In the genomic region with DNA sequence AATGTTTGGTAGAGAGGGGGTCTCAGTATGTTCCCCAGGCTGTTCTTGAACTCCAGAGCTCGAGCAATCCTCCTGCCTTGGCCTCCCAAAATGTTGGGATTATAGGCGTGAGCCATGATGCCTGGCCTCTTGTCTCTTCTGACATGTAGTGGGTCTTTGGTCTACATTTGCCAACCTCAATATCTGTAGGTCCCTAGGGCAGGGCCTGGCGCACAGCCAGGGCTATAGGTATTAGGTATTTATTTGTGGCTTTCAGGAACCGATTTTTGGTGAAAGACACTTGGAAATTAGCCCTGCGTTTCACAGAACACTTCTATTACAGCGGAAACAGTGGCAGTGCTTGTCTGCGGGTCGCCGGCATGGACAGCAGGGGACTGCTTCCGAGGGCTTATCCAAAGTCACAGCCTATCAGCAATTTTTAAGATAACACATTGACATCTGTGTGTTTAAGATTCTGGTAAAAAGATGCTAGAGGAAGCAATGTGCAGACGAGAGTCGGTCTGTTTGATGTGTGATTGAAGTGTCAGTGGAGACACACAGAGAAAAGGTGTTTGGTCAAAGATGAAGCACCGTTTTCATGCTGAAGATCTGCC, we compare ENCODE assay signal across 30 cellular contexts. TPM values are rescaled to one million over a fixed set of nuclear protein-coding genes. Genes with fewer than 3 reads are reported as not detected.
"Had no signal": no experiment of that assay in that cellular context is flagged by ENCODE, and none has a peak within 500 bp of the region (broad histone marks: within the 10 kb centered on the region; RNA-seq: fewer than 3 reads in every experiment).

No MANE protein-coding gene starts in this region.

- H3K27ac ChIP-seq: colonic mucosa, gastrocnemius medialis, neutrophil, parathyroid adenoma, prostate gland, right atrium auricular region, thyroid gland had no signal

- H3K4me1 ChIP-seq: colonic mucosa, gastrocnemius medialis, parathyroid adenoma, prostate gland, thyroid gland had no signal

- H3K27me3 ChIP-seq: colonic mucosa, right atrium auricular region, thyroid gland had no signal

- H2AFZ ChIP-seq: parathyroid adenoma had no signal

- ATAC-seq: effector memory CD8-positive, alpha-beta T cell; gastrocnemius medialis; left lobe of liver; mucosa of descending colon; natural killer cell treated with Interleukin-12 subunit alpha and Interleukin-12 subunit beta and Interleukin-15 and Interleukin-18, amount 100 ng/mL, for 72 hours; sciatic nerve; stimulated activated naive CD8-positive, alpha-beta T cell treated with anti-CD3 and anti-CD28 coated beads, Interleukin-15, amount 100 ng/mL, for 72 hours had no signal

- H3K36me3 ChIP-seq: colonic mucosa, gastrocnemius medialis, neutrophil, prostate gland, right atrium auricular region, thyroid gland had no signal

- H3K4me1 Mint-ChIP-seq: memory B cell; naive B cell; stimulated activated naive CD8-positive, alpha-beta T cell treated with anti-CD3 and anti-CD28 coated beads, Interleukin-15, amount 100 ng/mL, for 72 hours had no signal

- H3K4me2 ChIP-seq: smooth muscle cell had no signal

- FAIRE-seq: kidney had no signal

- H3K9ac ChIP-seq: parathyroid adenoma had no signal

- H3K36me3 Mint-ChIP-seq: memory B cell; mesothelial cell of epicardium; naive B cell; natural killer cell treated with Interleukin-12 subunit alpha and Interleukin-12 subunit beta and Interleukin-15 and Interleukin-18, amount 100 ng/mL, for 72 hours had no signal

- H3K4me3 Mint-ChIP-seq: dendritic cell treated with granulocyte-macrophage colony-stimulating factor and Interleukin-4, amounts not matched to agents 40 ng/mL and 50 ng/mL, for 4 days; effector memory CD8-positive, alpha-beta T cell; memory B cell; mesothelial cell of epicardium; naive B cell; natural killer cell treated with Interleukin-12 subunit alpha and Interleukin-12 subunit beta and Interleukin-15 and Interleukin-18, amount 100 ng/mL, for 72 hours; neural crest cell; stimulated activated naive CD8-positive, alpha-beta T cell treated with anti-CD3 and anti-CD28 coated beads, Interleukin-15, amount 100 ng/mL, for 72 hours had no signal

- H3K9me3 Mint-ChIP-seq: dendritic cell treated with granulocyte-macrophage colony-stimulating factor and Interleukin-4, amounts not matched to agents 40 ng/mL and 50 ng/mL, for 4 days; effector memory CD8-positive, alpha-beta T cell; mesothelial cell of epicardium; natural killer cell treated with Interleukin-12 subunit alpha and Interleukin-12 subunit beta and Interleukin-15 and Interleukin-18, amount 100 ng/mL, for 72 hours; neural crest cell; stimulated activated naive CD8-positive, alpha-beta T cell treated with anti-CD3 and anti-CD28 coated beads, Interleukin-15, amount 100 ng/mL, for 72 hours had no signal

- H3K79me2 ChIP-seq: parathyroid adenoma had no signal

- H3K4me3 ChIP-seq: colonic mucosa, gastrocnemius medialis, lung, mucosa of descending colon, prostate gland, right atrium auricular region, smooth muscle cell, thyroid gland had no signal

- H3K27me3 Mint-ChIP-seq: dendritic cell treated with granulocyte-macrophage colony-stimulating factor and Interleukin-4, amounts not matched to agents 40 ng/mL and 50 ng/mL, for 4 days; memory B cell had no signal

- DNase-seq: colonic mucosa; effector memory CD8-positive, alpha-beta T cell; gastrocnemius medialis; kidney; mucosa of descending colon; naive B cell; stimulated activated CD4-positive, alpha-beta T cell treated with anti-CD3 and anti-CD28 coated beads, Interleukin-12 subunit alpha, Interleukin-12 subunit beta, amount 100 ng/mL, for 4 hours; stimulated activated CD4-positive, alpha-beta T cell treated with anti-CD3 and anti-CD28 coated beads, Interleukin-1b, Interleukin-23, amount 100 ng/mL, for 48 hours; stimulated activated CD4-positive, alpha-beta T cell treated with anti-CD3 and anti-CD28 coated beads, Interleukin-4, amount 100 ng/mL, for 1 hour; stimulated activated CD8-positive, alpha-beta memory T cell treated with anti-CD3 and anti-CD28 coated beads, Interleukin-4, amount 100 ng/mL, for 48 hours; stimulated activated naive CD4-positive, alpha-beta T cell; stimulated activated naive CD8-positive, alpha-beta T cell treated with anti-CD3 and anti-CD28 coated beads, Interleukin-15, amount 100 ng/mL, for 72 hours; thyroid gland; trophoblast cell had no signal

- H3K27ac Mint-ChIP-seq: dendritic cell treated with granulocyte-macrophage colony-stimulating factor and Interleukin-4, amounts not matched to agents 40 ng/mL and 50 ng/mL, for 4 days; effector memory CD8-positive, alpha-beta T cell; memory B cell; mesothelial cell of epicardium; natural killer cell treated with Interleukin-12 subunit alpha and Interleukin-12 subunit beta and Interleukin-15 and Interleukin-18, amount 100 ng/mL, for 72 hours had no signal

- H3K9me3 ChIP-seq: colonic mucosa, gastrocnemius medialis, mucosa of descending colon, neutrophil, prostate gland, right atrium auricular region, thyroid gland had no signal

RNA-seq across cellular contexts. Expression of gene ZNF536, which starts 14.5 kb away (rescaled TPM):
- total RNA-seq: chondrocyte; fibroblast of villous mesenchyme; glomerular endothelial cell; left lobe of liver; natural killer cell treated with Interleukin-12 subunit alpha and Interleukin-12 subunit beta and Interleukin-15 and Interleukin-18, amount 100 ng/mL, for 72 hours; smooth muscle cell had no signal
- polyA plus RNA-seq: smooth muscle cell had no signal
